Comparison of ENCODE assay signal across 8 cellular contexts in genomic region chr16:83215417-83216001, GRCh38.
DNase-seq lines count a peak whose midpoint lies in the region; ATAC-seq lines count a peak whose summit lies in the region.

No MANE protein-coding gene starts in this region.

- ATAC-seq in GM18873 (IDR thresholded peaks at IDR 0.05; ENCODE audit: low FRiP score, unreplicated experiment): no peak

- DNase-seq in NCI-H748 (lab: John Stamatoyannopoulos, UW; ENCODE audit: unreplicated experiment) (peak; percentile 29), NCI-H748 treated with DMSO at 0.1 percent for 48 hours (lab: John Stamatoyannopoulos, UW) (no peak), NCI-H82 (lab: John Stamatoyannopoulos, UW) (peak; percentile 66), iPS DF 19.7 (ENCODE audit: low read depth, low spot score) (peak; percentile 20), cerebellum (ENCODE audit: low spot score) (no peak)
- DNase-seq in activated T-cell treated with anti-CD3 and anti-CD28 coated beads, Interleukin-2, amount 50 U/mL, for 48 hours: peak; percentile 73 to 76
- DNase-seq in stimulated activated CD8-positive, alpha-beta memory T cell treated with anti-CD3 and anti-CD28 coated beads, Interleukin-12 subunit alpha, Interleukin-12 subunit beta, amount 100 ng/mL, for 1 hour (ENCODE audit: low read depth): peak; percentile 8

Comparison
In these comparisons a context has a peak if more than half of its experiments do, and no peak if none do; other contexts are left out.
1. DNase-seq: peak in NCI-H748 (single experiment), NCI-H82 (single experiment), activated T-cell treated with anti-CD3 and anti-CD28 coated beads, Interleukin-2, amount 50 U/mL, for 48 hours (2 of 2), iPS DF 19.7 (single experiment) and stimulated activated CD8-positive, alpha-beta memory T cell treated with anti-CD3 and anti-CD28 coated beads, Interleukin-12 subunit alpha, Interleukin-12 subunit beta, amount 100 ng/mL, for 1 hour (single experiment); none in NCI-H748 treated with DMSO at 0.1 percent for 48 hours (single experiment) and cerebellum (single experiment).